ENCODE assay signal across 8 cellular contexts in genomic region chr17:1059131-1059795, GRCh38.
"Had no signal": no experiment of that assay in that cellular context is flagged by ENCODE, and none has a peak within 500 bp of the region (broad histone marks: within the 10 kb centered on the region; RNA-seq: fewer than 3 reads in every experiment).

No MANE protein-coding gene starts in this region.

- H3K9me3 ChIP-seq: pancreas, stomach had no signal

- H3K4me3 ChIP-seq: cardiac muscle cell, pancreas, skin epidermis, stomach had no signal

- H3K27me3 ChIP-seq: cardiac muscle cell, pancreas, stomach had no signal

- H3K4me3 Mint-ChIP-seq: activated CD4-positive, alpha-beta memory T cell treated with anti-CD3 and anti-CD28 coated beads for 36 hours; T-helper 2 cell treated with Interferon-gamma antibody and Interleukin-4, amounts not matched to agents 5 μg/mL and 100 μg/mL, for 36 hours had no signal

- H3K27ac ChIP-seq: cardiac muscle cell, pancreas, skin epidermis had no signal

- H3K27me3 Mint-ChIP-seq: activated CD4-positive, alpha-beta memory T cell treated with anti-CD3 and anti-CD28 coated beads for 36 hours had no signal

- DNase-seq: activated gamma-delta T cell, retina had no signal

- H3K27ac Mint-ChIP-seq: activated CD4-positive, alpha-beta memory T cell treated with anti-CD3 and anti-CD28 coated beads for 36 hours; T-helper 2 cell treated with Interferon-gamma antibody and Interleukin-4, amounts not matched to agents 5 μg/mL and 100 μg/mL, for 36 hours had no signal

- H3K36me3 ChIP-seq: pancreas had no signal

- H3K4me1 ChIP-seq: pancreas had no signal

- H3K9me3 Mint-ChIP-seq: activated CD4-positive, alpha-beta memory T cell treated with anti-CD3 and anti-CD28 coated beads for 36 hours had no signal
